ENCODE assay signal across 7 cellular contexts in genomic region chr9:15885464-15885863, GRCh38.
"Had no signal": no experiment of that assay in that cellular context is flagged by ENCODE, and none has a peak within 500 bp of the region (broad histone marks: within the 10 kb centered on the region; RNA-seq: fewer than 3 reads in every experiment).

No MANE protein-coding gene starts in this region.

- ATAC-seq: HepG2, K562 had no signal

- H3K4me3 ChIP-seq: K562 had no signal

- H3K9ac ChIP-seq: KMS-11 had no signal

- H3K4me2 ChIP-seq: KMS-11 had no signal

- H3K27ac ChIP-seq: HL-60, KMS-11 had no signal

- DNase-seq: IMR-90, KBM-7, KG1 had no signal
